Comparison of ENCODE assay signal across 21 cellular contexts in genomic region chr22:42336527-42337227, GRCh38.
A peak's percentile ranks its signal among the peaks of the same experiment; 100 is the strongest.
DNase-seq lines count a peak whose midpoint lies in the region; TF ChIP-seq lines count a peak whose summit lies in the region.
"Had no signal": no experiment of that assay in that cellular context is flagged by ENCODE, and none has a peak within 500 bp of the region (broad histone marks: within the 10 kb centered on the region; RNA-seq: fewer than 3 reads in every experiment).

No MANE protein-coding gene starts in this region.

- BruUV-seq in MCF 10A (replicated peaks; lab: Mats Ljungman, UMichigan) (no TSS peak), mammary epithelial cell (replicated peaks; lab: Mats Ljungman, UMichigan) (no TSS peak)

- H3K4me3 ChIP-seq in mammary epithelial cell (replicated peaks in 1 of 3; ENCODE audit: insufficient read depth in 1 of 3, low read depth in 2 of 3, low read length in 3 of 3) = no peak overlapping the region
- H3K4me3 ChIP-seq in epithelial cell of esophagus (ENCODE audit: low read length) = no peak overlapping the region
- H3K4me3 ChIP-seq: heart left ventricle, K562, skin epidermis had no signal

- peak; percentile 41 for DNase-seq in MCF 10A (ENCODE audit: unreplicated experiment)
- no peak for DNase-seq in mammary epithelial cell
- DNase-seq in NCI-H69 (lab: John Stamatoyannopoulos, UW) = peak; percentile 75
- DNase-seq in epithelial cell of esophagus (ENCODE audit: low read depth) = peak; percentile 65
- peak in 11 of 49 donors; percentile 9 to 42 (median 29) for DNase-seq in substantia nigra (lab: John Stamatoyannopoulos, UW)
- no peak for DNase-seq in SW480 (ENCODE audit: low spot score)
- no peak for DNase-seq in COR-L47 (lab: John Stamatoyannopoulos, UW)
- DNase-seq in Ammon's horn (ENCODE audit: low spot score) = no peak
- DNase-seq: activated CD4-positive, alpha-beta T cell treated with anti-CD3 and anti-CD28 coated beads, Interleukin-2, amount 50 U/mL, for 1 hour; activated CD8-positive, alpha-beta memory T cell treated with anti-CD3 and anti-CD28 coated beads, Interleukin-2, amount 10 ng/mL, durations not matched to agents 7 days and 5 days; activated naive CD4-positive, alpha-beta T cell treated with anti-CD3 and anti-CD28 coated beads, Interleukin-2, amount 10 ng/mL, durations not matched to agents 7 days and 5 days; activated T-cell treated with anti-CD3 and anti-CD28 coated beads, Interleukin-2, amount 50 U/mL, for 72 hours; C1 segment of cervical spinal cord; heart left ventricle; RPMI8226; stimulated activated CD4-positive, alpha-beta T cell treated with anti-CD3 and anti-CD28 coated beads, Interleukin-1b, Interleukin-23, amount 100 ng/mL, for 48 hours; T-helper 9 cell; WERI-Rb-1 had no signal

- CTCF ChIA-PET in MCF 10A (lab: Yijun Ruan, JAX) = interaction anchor here (0.6 to 0.7 kb wide), 2 partner anchors 74 to 372 kb away, joined by 3 read pairs; no protein-coding TSS in a partner anchor
- CTCF ChIA-PET in mammary epithelial cell (lab: Charles Lee; ENCODE audit: low non-redundant PET) = no interaction called here

- H3K36me3 Mint-ChIP-seq in MCF 10A (ENCODE audit: insufficient read depth, unreplicated experiment) = no peaks in the 10 kb centered on the region
- H3K36me3 Mint-ChIP-seq: activated CD8-positive, alpha-beta memory T cell treated with anti-CD3 and anti-CD28 coated beads, Interleukin-2, amount 10 ng/mL, durations not matched to agents 7 days and 5 days; activated naive CD4-positive, alpha-beta T cell treated with anti-CD3 and anti-CD28 coated beads, Interleukin-2, amount 10 ng/mL, durations not matched to agents 7 days and 5 days; memory B cell had no signal

- no peak overlapping the region for H3K4me3 Mint-ChIP-seq in MCF 10A (ENCODE audit: unreplicated experiment)
- H3K4me3 Mint-ChIP-seq: activated CD8-positive, alpha-beta memory T cell treated with anti-CD3 and anti-CD28 coated beads, Interleukin-2, amount 10 ng/mL, durations not matched to agents 7 days and 5 days; activated naive CD4-positive, alpha-beta T cell treated with anti-CD3 and anti-CD28 coated beads, Interleukin-2, amount 10 ng/mL, durations not matched to agents 7 days and 5 days; activated T-cell treated with anti-CD3 and anti-CD28 coated beads, Interleukin-2, amount 50 U/mL, for 72 hours; memory B cell had no signal

- H3K4me2 ChIP-seq in mammary epithelial cell (ENCODE audit: insufficient read depth, low read depth, low read length) = no peak overlapping the region

- no peaks in the 10 kb centered on the region for H3K27me3 ChIP-seq in mammary epithelial cell (ENCODE audit: insufficient read depth, low read length)

- no peaks in the 10 kb centered on the region for H3K36me3 ChIP-seq in mammary epithelial cell (ENCODE audit: insufficient read depth, low read length)
- H3K36me3 ChIP-seq: heart left ventricle, WERI-Rb-1 had no signal

- no peaks in the 10 kb centered on the region for H3K9me3 Mint-ChIP-seq in MCF 10A (ENCODE audit: unreplicated experiment)
- H3K9me3 Mint-ChIP-seq: activated naive CD4-positive, alpha-beta T cell treated with anti-CD3 and anti-CD28 coated beads, Interleukin-2, amount 10 ng/mL, durations not matched to agents 7 days and 5 days; activated T-cell treated with anti-CD3 and anti-CD28 coated beads, Interleukin-2, amount 50 U/mL, for 72 hours; memory B cell had no signal

- H3K27me3 Mint-ChIP-seq in MCF 10A (ENCODE audit: insufficient read depth, unreplicated experiment) = no peaks in the 10 kb centered on the region

- no peak overlapping the region for H3K27ac ChIP-seq in mammary epithelial cell (ENCODE audit: insufficient read depth, low read depth, low read length)
- peak overlapping the region; percentile 66 for H3K27ac ChIP-seq in substantia nigra (ENCODE audit: low read depth, low read length, poor library complexity, severe bottlenecking)
- H3K27ac ChIP-seq: heart left ventricle, skin epidermis, WERI-Rb-1 had no signal

- no peaks in the 10 kb centered on the region for H3K4me1 ChIP-seq in mammary epithelial cell (ENCODE audit: insufficient read depth, low read length)

- H3K9ac ChIP-seq in mammary epithelial cell (ENCODE audit: insufficient read depth, low read length) = no peak overlapping the region

- H3K4me1 Mint-ChIP-seq in MCF 10A (ENCODE audit: insufficient read depth, unreplicated experiment) = peaks cover 12% of the 10 kb centered on the region
- H3K4me1 Mint-ChIP-seq: activated CD8-positive, alpha-beta memory T cell treated with anti-CD3 and anti-CD28 coated beads, Interleukin-2, amount 10 ng/mL, durations not matched to agents 7 days and 5 days; activated naive CD4-positive, alpha-beta T cell treated with anti-CD3 and anti-CD28 coated beads, Interleukin-2, amount 10 ng/mL, durations not matched to agents 7 days and 5 days had no signal

- no peak for TF ChIP-seq CTCF in MCF 10A (IDR thresholded peaks at IDR 0.05; ENCODE audit: unreplicated experiment)
- no peak for TF ChIP-seq CTCF in mammary epithelial cell (conservative IDR thresholded peaks at IDR 0.05 in 1 of 2, IDR thresholded peaks at IDR 0.05 in 1 of 2; ENCODE audit: extremely low read depth in 1 of 2, insufficient read depth in 1 of 2, low read depth in 1 of 2, low read length in 2 of 2)
- TF ChIP-seq CTCF in epithelial cell of esophagus (IDR thresholded peaks at IDR 0.05; ENCODE audit: insufficient read depth, low read depth, low read length, missing control alignments) = no peak

- 71% methylated on average over 6 of the region's 11 CpGs for WGBS in mammary epithelial cell (ENCODE audit: low coverage, missing lambda C conversion rate)

- H2AFZ ChIP-seq in mammary epithelial cell (ENCODE audit: low read depth, low read length) = no peak overlapping the region

- H3K79me2 ChIP-seq in mammary epithelial cell (ENCODE audit: insufficient read depth, low read length) = no peaks in the 10 kb centered on the region

- no peaks in the 10 kb centered on the region for H4K20me1 ChIP-seq in mammary epithelial cell (ENCODE audit: insufficient read depth, low read length)

- in situ Hi-C loops in mammary epithelial cell (cut with MboI; ENCODE audit: low sequenced_read_pairs in 2 of 2) = no loop called here

- dilution Hi-C loops in mammary epithelial cell (cut with HindIII; ENCODE audit: low sequenced_read_pairs) = no loop called here

- H3K27ac Mint-ChIP-seq in MCF 10A (ENCODE audit: low read depth, unreplicated experiment) = no peak overlapping the region
- H3K27ac Mint-ChIP-seq: activated CD8-positive, alpha-beta memory T cell treated with anti-CD3 and anti-CD28 coated beads, Interleukin-2, amount 10 ng/mL, durations not matched to agents 7 days and 5 days; activated naive CD4-positive, alpha-beta T cell treated with anti-CD3 and anti-CD28 coated beads, Interleukin-2, amount 10 ng/mL, durations not matched to agents 7 days and 5 days; activated T-cell treated with anti-CD3 and anti-CD28 coated beads, Interleukin-2, amount 50 U/mL, for 72 hours; memory B cell had no signal

- no peaks in the 10 kb centered on the region for H3K9me3 ChIP-seq in mammary epithelial cell (replicated peaks; ENCODE audit: insufficient read depth, low read length)
- H3K9me3 ChIP-seq: heart left ventricle had no signal

- intact Hi-C loops in MCF 10A (cut with micrococcal nuclease) (no loop called here), mammary epithelial cell (cut with micrococcal nuclease) (no loop called here)

- POLR2A ChIA-PET in MCF 10A (lab: Yijun Ruan, JAX) = interaction anchor here (0.9 kb wide), 1 partner anchor 9 kb away, joined by 3 read pairs; no protein-coding TSS in a partner anchor

Comparison
In these comparisons a context has a peak if more than half of its experiments do, and no peak if none do; other contexts are left out.
1. DNase-seq: peak in MCF 10A (single experiment), NCI-H69 (single experiment) and epithelial cell of esophagus (single experiment); none in mammary epithelial cell (single experiment), SW480 (single experiment), COR-L47 (single experiment) and Ammon's horn (single experiment).